8 cellular contexts compared by ENCODE assay signal in genomic region chr1:226547754-226548191, GRCh38.
DNase-seq lines count a peak whose midpoint lies in the region; ATAC-seq and FAIRE-seq lines count a peak whose summit lies in the region.

No MANE protein-coding gene starts in this region.

- no peak overlapping the region for H3K4me3 ChIP-seq in SK-N-MC

- no peaks in the 10 kb centered on the region for H3K36me3 Mint-ChIP-seq in activated naive CD4-positive, alpha-beta T cell treated with anti-CD3 and anti-CD28 coated beads, Interleukin-2, amount 10 ng/mL, durations not matched to agents 7 days and 5 days

- no peaks in the 10 kb centered on the region for H3K36me3 ChIP-seq in SK-N-MC (ENCODE audit: insufficient read depth, low read length)

- DNase-seq in D341Med (ENCODE audit: low spot score) (peak; percentile 90), NCI-H1092 treated with DMSO at 0.1 percent for 48 hours (lab: John Stamatoyannopoulos, UW) (peak; percentile 98), SK-N-MC (ENCODE audit: low read depth, low spot score) (peak; percentile 79), globus pallidus (ENCODE audit: low spot score) (peak; percentile 78), pons (ENCODE audit: low spot score) (peak; percentile 87), urothelium cell line (ENCODE audit: low spot score) (peak; percentile 88)
- DNase-seq in activated naive CD4-positive, alpha-beta T cell treated with anti-CD3 and anti-CD28 coated beads, Interleukin-2, amount 10 ng/mL, durations not matched to agents 7 days and 5 days: peak; percentile 71

- no peak overlapping the region for H3K4me3 Mint-ChIP-seq in activated naive CD4-positive, alpha-beta T cell treated with anti-CD3 and anti-CD28 coated beads, Interleukin-2, amount 10 ng/mL, durations not matched to agents 7 days and 5 days

- FAIRE-seq in urothelium cell line (lab: Jason Lieb, UNC): no peak

- H3K9ac ChIP-seq in SK-N-MC (ENCODE audit: insufficient read length): no peak overlapping the region

- ATAC-seq in GM21786 (IDR thresholded peaks at IDR 0.05; ENCODE audit: unreplicated experiment): peak; percentile 66

- peaks cover 14% of the 10 kb centered on the region for H3K4me1 Mint-ChIP-seq in activated naive CD4-positive, alpha-beta T cell treated with anti-CD3 and anti-CD28 coated beads, Interleukin-2, amount 10 ng/mL, durations not matched to agents 7 days and 5 days

- no peaks in the 10 kb centered on the region for H3K9me3 ChIP-seq in SK-N-MC (ENCODE audit: low read depth, low read length)

- CTCF ChIA-PET in activated naive CD4-positive, alpha-beta T cell treated with anti-CD3 and anti-CD28 coated beads, Interleukin-2, amount 10 ng/mL, durations not matched to agents 7 days and 5 days (lab: Charles Lee): interaction anchor here (0.6 to 3.2 kb wide), 8 partner anchors 14 to 122 kb away, joined by 3 to 11 read pairs (median 4); no protein-coding TSS in a partner anchor

- peaks cover 79% of the 10 kb centered on the region for H3K27me3 Mint-ChIP-seq in activated naive CD4-positive, alpha-beta T cell treated with anti-CD3 and anti-CD28 coated beads, Interleukin-2, amount 10 ng/mL, durations not matched to agents 7 days and 5 days

- H3K9me3 Mint-ChIP-seq in activated naive CD4-positive, alpha-beta T cell treated with anti-CD3 and anti-CD28 coated beads, Interleukin-2, amount 10 ng/mL, durations not matched to agents 7 days and 5 days: no peaks in the 10 kb centered on the region

- H3K27ac Mint-ChIP-seq in activated naive CD4-positive, alpha-beta T cell treated with anti-CD3 and anti-CD28 coated beads, Interleukin-2, amount 10 ng/mL, durations not matched to agents 7 days and 5 days: no peak overlapping the region

- H3K27ac ChIP-seq in SK-N-MC: no peak overlapping the region
